Comparison of ENCODE assay signal across 8 cellular contexts in the genomic region with DNA sequence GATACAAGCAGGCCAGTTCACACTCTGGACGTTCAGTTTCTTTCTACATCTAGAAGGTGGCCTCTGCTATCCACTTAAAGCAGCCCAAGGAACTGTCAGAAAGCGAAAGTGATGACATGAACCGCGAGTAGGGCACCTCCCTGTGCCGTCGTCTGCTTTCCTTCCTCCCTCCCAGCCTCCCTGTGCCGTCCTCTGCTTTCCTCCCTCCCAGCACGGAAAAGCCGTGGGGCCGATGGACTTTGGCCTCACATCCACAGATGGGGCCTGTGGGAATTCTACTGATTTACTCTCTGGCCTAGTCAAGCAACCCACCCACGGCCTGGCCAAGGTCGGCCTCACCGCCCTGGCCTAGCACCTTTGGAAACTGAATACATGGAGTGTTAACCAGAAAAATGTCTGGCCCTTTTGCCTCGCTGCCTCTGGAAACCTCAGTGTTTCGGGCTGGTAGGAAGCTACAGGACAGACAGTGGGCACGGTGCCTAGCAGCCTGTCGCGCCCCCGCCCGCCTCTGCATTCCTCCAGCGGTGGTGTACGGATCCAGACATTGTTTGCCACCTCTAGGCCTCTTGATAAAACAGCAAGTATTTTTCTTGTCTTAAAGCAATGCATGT. TPM values are rescaled to one million over a fixed set of nuclear protein-coding genes. Genes with fewer than 3 reads are reported as not detected.
DNase-seq lines count a peak whose midpoint lies in the region; ATAC-seq, FAIRE-seq and TF ChIP-seq lines count a peak whose summit lies in the region.

No MANE protein-coding gene starts in this region.

- POLR2A ChIA-PET in HepG2 (lab: Yijun Ruan, JAX) = interaction anchor here (0.6 to 2.8 kb wide), 6 partner anchors 14 to 64 kb away, joined by 3 to 33 read pairs (median 6); partner anchors contain the start of genes PEX26 and USP18

- H3K4me1 ChIP-seq in ACC112 (ENCODE audit: control insufficient read depth, insufficient read depth, low read length, unreplicated experiment) (peaks cover 3% of the 10 kb centered on the region), HepG2 (ENCODE audit: insufficient read depth, low read length) (peaks cover 36% of the 10 kb centered on the region), transverse colon (peaks cover 7 to 45% (median 24%) of the 10 kb centered on the region in 4 donors)

- H3K9me3 Mint-ChIP-seq in brain = no peaks in the 10 kb centered on the region

- peaks cover 53% of the 10 kb centered on the region for H3K36me3 Mint-ChIP-seq in brain

- no peaks in the 10 kb centered on the region for H4K20me1 ChIP-seq in HepG2 (ENCODE audit: insufficient read depth, low read length)

- H3K4me1 Mint-ChIP-seq in brain = peaks cover 11% of the 10 kb centered on the region

- no peak overlapping the region for H3K4me3 Mint-ChIP-seq in brain

- H3K79me2 ChIP-seq in ACC112 (ENCODE audit: control insufficient read depth, insufficient read depth, low read length, unreplicated experiment) (peaks cover 2% of the 10 kb centered on the region), HepG2 (ENCODE audit: insufficient read depth, low read length) (no peaks in the 10 kb centered on the region)

- H2AFZ ChIP-seq in ACC112 (ENCODE audit: low read length, unreplicated experiment) (peak overlapping the region; percentile 60), HepG2 (ENCODE audit: low read length) (no peak overlapping the region)

- TF ChIP-seq RAD21 in HepG2 (CRISPR knock-in tag; IDR thresholded peaks at IDR 0.05) = 0 out of 2 replicates have a peak, but pooled peaks have one; percentile 22

- H3K9me3 ChIP-seq in HepG2 (ENCODE audit: low read length) = no peaks in the 10 kb centered on the region
- no peaks in the 10 kb centered on the region for H3K9me3 ChIP-seq in transverse colon

- TF ChIP-seq POLR2A in HepG2 (IDR thresholded peaks at IDR 0.05; ENCODE audit: insufficient read depth in 1 of 2, low read depth in 2 of 2, low read length in 2 of 2) = peak in 1 of 2 experiments; percentile 66; a peak in 2 of 4 replicates
- peak; percentile 51 for TF ChIP-seq POLR2A in transverse colon (IDR thresholded peaks at IDR 0.05)

- peak; percentile 95 for FAIRE-seq in HepG2 (lab: Jason Lieb, UNC)

- H3K27ac ChIP-seq in ACC112 (ENCODE audit: low read depth, low read length) = peak overlapping the region; percentile 95
- H3K27ac ChIP-seq in HepG2 (ENCODE audit: extremely low read length, insufficient read depth, low read length) = peak overlapping the region; percentile 92
- H3K27ac ChIP-seq in transverse colon = peak overlapping the region; percentile 86 to 94 (median 92)

- 1% methylated on average over 22 of the region's 22 CpGs for WGBS in HepG2 (ENCODE audit: low lambda C conversion rate)
- 32 to 52% methylated on average over 9 to 22 of the region's 22 CpGs for WGBS in transverse colon (ENCODE audit: low coverage in 1 of 2), 2 donors

- DNase-seq in LoVo (ENCODE audit: low spot score) = peak; percentile 75
- DNase-seq in HepG2 (ENCODE audit: low spot score) = peak; percentile 76
- peak; percentile 86 for DNase-seq in transverse colon
- DNase-seq in germinal center (ENCODE audit: low spot score) = no peak
- DNase-seq in RPMI8226 = no peak
- no peak for DNase-seq in NCI-H187 (lab: John Stamatoyannopoulos, UW)

- H3K27me3 Mint-ChIP-seq in brain = no peaks in the 10 kb centered on the region

- H3K27me3 ChIP-seq in ACC112 (ENCODE audit: insufficient read depth, low read length) (no peaks in the 10 kb centered on the region), HepG2 (ENCODE audit: control insufficient read depth in 1 of 2, insufficient read depth in 2 of 2, low read length in 2 of 2) (no peaks in the 10 kb centered on the region), transverse colon (no peaks in the 10 kb centered on the region)

- in situ Hi-C loops in HepG2 (cut with HindIII; ENCODE audit: extremely low pct_ligation_motif_present, low pct_unique_long_range_greater_than_20kb) = no loop called here
- in situ Hi-C loops in transverse colon (cut with MboI; ENCODE audit: low pct_ligation_motif_present in 1 of 4, low pct_unique_long_range_greater_than_20kb in 1 of 4, low sequenced_read_pairs in 3 of 4) = no loop called here

- peak overlapping the region; percentile 82 for H3K4me2 ChIP-seq in HepG2 (ENCODE audit: low read depth, low read length)

- TF ChIP-seq EP300 in HepG2 (IDR thresholded peaks at IDR 0.05; ENCODE audit: low read depth in 2 of 2, low read length in 2 of 2) = peak in 1 of 2 experiments; percentile 43; a peak in 1 of 4 replicates
- TF ChIP-seq EP300 in HepG2 (CRISPR knock-in tag; IDR thresholded peaks at IDR 0.05; ENCODE audit: borderline replicate concordance) = peak; percentile 21; the same call in 1 of the 2 replicates
- no peak for TF ChIP-seq EP300 in transverse colon (IDR thresholded peaks at IDR 0.05; ENCODE audit: low read depth)

- peak overlapping the region; percentile 73 for H3K9ac ChIP-seq in HepG2 (ENCODE audit: insufficient read depth, low read depth, low read length)

- TSS peak; percentile 39 for BruUV-seq in HepG2 (replicated peaks; lab: Mats Ljungman, UMichigan)

- CTCF ChIA-PET in HepG2 (lab: Yijun Ruan, JAX; ENCODE audit: low intra/inter-chr PET ratio, low total read pairs) = no interaction called here

- ATAC-seq in HepG2 = peak; percentile 90

- intact Hi-C loops in HepG2 (cut with micrococcal nuclease; ENCODE audit: unreplicated experiment) = no loop called here
- intact Hi-C loops in transverse colon (cut with DNase I; ENCODE audit: low total_unique reads) = no loop called here

- 0 out of 2 replicates have a peak, but pooled peaks cover 3% of the 10 kb centered on the region for H3K36me3 ChIP-seq in ACC112 (ENCODE audit: insufficient read depth, low read length)
- H3K36me3 ChIP-seq in HepG2 (replicated peaks in 1 of 2; ENCODE audit: control insufficient read depth in 1 of 2, insufficient read depth in 2 of 2, low read length in 2 of 2) = peaks cover 8 to 17% of the 10 kb centered on the region in 2 experiments; a peak in 4 of 5 replicates
- H3K36me3 ChIP-seq in transverse colon = peaks cover 0 to 13% (median 4%) of the 10 kb centered on the region in 4 donors

- TF ChIP-seq CTCF in brain (conservative IDR thresholded peaks at IDR 0.05) (no peak), HepG2 (CRISPR knock-in tag; IDR thresholded peaks at IDR 0.05) (peak; percentile 43), transverse colon (IDR thresholded peaks at IDR 0.05) (peak in 4 of 5 experiments; percentile 7 to 34 (median 26))

- peak overlapping the region in 3 of 5 experiments; percentile 55 to 65 (median 60) for H3K27ac Mint-ChIP-seq in brain

- H3K4me3 ChIP-seq in ACC112 (ENCODE audit: low read depth, low read length) = peak overlapping the region; percentile 73
- H3K4me3 ChIP-seq in HepG2 (replicated peaks in 1 of 3; ENCODE audit: insufficient read depth in 1 of 3, low read depth in 2 of 3, low read length in 3 of 3) = peak overlapping the region; percentile 44 to 65 (median 56)
- H3K4me3 ChIP-seq in transverse colon = peak overlapping the region in 3 of 4 donors; percentile 11 to 42 (median 19)

RNA-seq across cellular contexts. Expression of gene PEX26, which starts 14.2 kb away (rescaled TPM):
- polyA plus RNA-seq in brain (ENCODE audit: insufficient read depth, low read depth, low replicate concordance) = 30.2 TPM
- 25.1 and 30.6 TPM in 2 replicates for total RNA-seq in HepG2 (2016; rRNA removed; fragmentation: Illumina TruSeq; extraction: Trizol)
- total RNA-seq in HepG2 (2016; cell fraction: cytosol; rRNA removed; fragmentation: Illumina TruSeq; extraction: Trizol; ENCODE audit: low read depth) = 3.6 and 6.1 TPM in 2 replicates
- 26.6 and 27.5 TPM in 2 replicates for total RNA-seq in HepG2 (2016; cell fraction: insoluble cytoplasmic fraction; rRNA removed; fragmentation: Illumina TruSeq; extraction: Trizol)
- total RNA-seq in HepG2 (2016; cell fraction: membrane; rRNA removed; fragmentation: Illumina TruSeq; extraction: Trizol) = 23.5 and 27.1 TPM in 2 replicates
- 13.8 and 17.8 TPM in 2 replicates for total RNA-seq in HepG2 (2016; cell fraction: nucleus; rRNA removed; fragmentation: Illumina TruSeq; extraction: Trizol)
- 10.6 and 15.4 TPM in 2 replicates for polyA plus RNA-seq in HepG2 (2011; rRNA removed)
- 12.4 and 12.5 TPM in 2 replicates for polyA plus RNA-seq in HepG2 (2011; cell fraction: cytosol; rRNA removed)
- polyA plus RNA-seq in HepG2 (2011; cell fraction: nucleus; rRNA removed) = 13.5 and 14.8 TPM in 2 replicates
- polyA plus RNA-seq in HepG2 (2012) = 13.4 and 14.4 TPM in 2 replicates
- polyA plus RNA-seq in HepG2 (2016; cell fraction: cytosol; fragmentation: Illumina TruSeq; extraction: Trizol; ENCODE audit: low read depth) = 4.6 and 6.3 TPM in 2 replicates
- 25.9 and 26.3 TPM in 2 replicates for polyA plus RNA-seq in HepG2 (2016; cell fraction: insoluble cytoplasmic fraction; fragmentation: Illumina TruSeq; extraction: Trizol; ENCODE audit: low read depth)
- 15.8 and 17.3 TPM in 2 replicates for polyA plus RNA-seq in HepG2 (2016; cell fraction: membrane; fragmentation: Illumina TruSeq; extraction: Trizol; ENCODE audit: low read depth)
- 17.9 and 18.6 TPM in 2 replicates for polyA plus RNA-seq in HepG2 (2016; cell fraction: nucleus; fragmentation: Illumina TruSeq; extraction: Trizol; ENCODE audit: insufficient read depth, low read depth)
- 35.9 and 42.8 TPM in 2 replicates for polyA minus RNA-seq in HepG2 (2011; rRNA and poly(A)+ RNA removed; ENCODE audit: low replicate concordance)
- polyA minus RNA-seq in HepG2 (2011; cell fraction: cytosol; rRNA and poly(A)+ RNA removed) = 9.6 and 11.4 TPM in 2 replicates
- 11.6 and 14.2 TPM in 2 replicates for polyA minus RNA-seq in HepG2 (2011; cell fraction: nucleus; rRNA and poly(A)+ RNA removed)
- total RNA-seq in transverse colon = 100 to 1,000 TPM in 2 of 4 donors, 10 to 100 TPM in 2; 46.4 to 211 (median 93.4) TPM

RNA-seq across cellular contexts. Expression of gene TUBA8, which starts 18.6 kb away (rescaled TPM):
- 14.4 TPM for polyA plus RNA-seq in brain (ENCODE audit: insufficient read depth, low read depth, low replicate concordance)
- total RNA-seq in HepG2 (2016; rRNA removed; fragmentation: Illumina TruSeq; extraction: Trizol) = 0.17 and 0.35 TPM in 2 replicates
- 0.62 and 0.91 TPM in 2 replicates for total RNA-seq in HepG2 (2016; cell fraction: cytosol; rRNA removed; fragmentation: Illumina TruSeq; extraction: Trizol; ENCODE audit: low read depth)
- 0.09 and 0.39 TPM in 2 replicates for total RNA-seq in HepG2 (2016; cell fraction: insoluble cytoplasmic fraction; rRNA removed; fragmentation: Illumina TruSeq; extraction: Trizol)
- 0.62 and 0.79 TPM in 2 replicates for total RNA-seq in HepG2 (2016; cell fraction: membrane; rRNA removed; fragmentation: Illumina TruSeq; extraction: Trizol)
- 0.34 and 0.53 TPM in 2 replicates for total RNA-seq in HepG2 (2016; cell fraction: nucleus; rRNA removed; fragmentation: Illumina TruSeq; extraction: Trizol)
- polyA plus RNA-seq in HepG2 (2011; rRNA removed) = 0.69 and 0.80 TPM in 2 replicates
- polyA plus RNA-seq in HepG2 (2011; cell fraction: cytosol; rRNA removed) = 0.56 and 0.67 TPM in 2 replicates
- 1.7 and 1.8 TPM in 2 replicates for polyA plus RNA-seq in HepG2 (2011; cell fraction: nucleus; rRNA removed)
- 0.86 and 1.1 TPM in 2 replicates for polyA plus RNA-seq in HepG2 (2012)
- polyA plus RNA-seq in HepG2 (2016; cell fraction: cytosol; fragmentation: Illumina TruSeq; extraction: Trizol; ENCODE audit: low read depth) = 0.73 and 0.76 TPM in 2 replicates
- polyA plus RNA-seq in HepG2 (2016; cell fraction: insoluble cytoplasmic fraction; fragmentation: Illumina TruSeq; extraction: Trizol; ENCODE audit: low read depth) = 0.26 and 0.31 TPM in 2 replicates
- polyA plus RNA-seq in HepG2 (2016; cell fraction: membrane; fragmentation: Illumina TruSeq; extraction: Trizol; ENCODE audit: low read depth) = 0.96 and 1.0 TPM in 2 replicates
- 0.85 and 1.3 TPM in 2 replicates for polyA plus RNA-seq in HepG2 (2016; cell fraction: nucleus; fragmentation: Illumina TruSeq; extraction: Trizol; ENCODE audit: insufficient read depth, low read depth)
- polyA minus RNA-seq in HepG2 (2011; rRNA and poly(A)+ RNA removed; ENCODE audit: low replicate concordance) = 0.52 and 4.5 TPM in 2 replicates
- not detected in 2 replicates for polyA minus RNA-seq in HepG2 (2011; cell fraction: cytosol; rRNA and poly(A)+ RNA removed)
- 0.50 and 0.90 TPM in 2 replicates for polyA minus RNA-seq in HepG2 (2011; cell fraction: nucleus; rRNA and poly(A)+ RNA removed)
- total RNA-seq in transverse colon = 1 to 10 TPM in 3 of 4 donors, not detected in 1; 1.4 to 3.0 (median 2.0) TPM

RNA-seq across cellular contexts. Expression of gene USP18, which starts 57.9 kb away (rescaled TPM):
- polyA plus RNA-seq in brain (ENCODE audit: insufficient read depth, low read depth, low replicate concordance) = 15.6 TPM
- 32.1 and 41.5 TPM in 2 replicates for total RNA-seq in HepG2 (2016; rRNA removed; fragmentation: Illumina TruSeq; extraction: Trizol)
- 14.5 and 16.4 TPM in 2 replicates for total RNA-seq in HepG2 (2016; cell fraction: cytosol; rRNA removed; fragmentation: Illumina TruSeq; extraction: Trizol; ENCODE audit: low read depth)
- total RNA-seq in HepG2 (2016; cell fraction: insoluble cytoplasmic fraction; rRNA removed; fragmentation: Illumina TruSeq; extraction: Trizol) = 32.5 and 37.7 TPM in 2 replicates
- total RNA-seq in HepG2 (2016; cell fraction: membrane; rRNA removed; fragmentation: Illumina TruSeq; extraction: Trizol) = 29.9 and 37.7 TPM in 2 replicates
- 12.8 and 15.8 TPM in 2 replicates for total RNA-seq in HepG2 (2016; cell fraction: nucleus; rRNA removed; fragmentation: Illumina TruSeq; extraction: Trizol)
- polyA plus RNA-seq in HepG2 (2011; rRNA removed) = 25.6 and 26.3 TPM in 2 replicates
- 24.2 and 27.8 TPM in 2 replicates for polyA plus RNA-seq in HepG2 (2011; cell fraction: cytosol; rRNA removed)
- polyA plus RNA-seq in HepG2 (2011; cell fraction: nucleus; rRNA removed) = 15.2 and 21.0 TPM in 2 replicates
- polyA plus RNA-seq in HepG2 (2012) = 22.4 and 23.6 TPM in 2 replicates
- polyA plus RNA-seq in HepG2 (2016; cell fraction: cytosol; fragmentation: Illumina TruSeq; extraction: Trizol; ENCODE audit: low read depth) = 10.5 and 15.8 TPM in 2 replicates
- polyA plus RNA-seq in HepG2 (2016; cell fraction: insoluble cytoplasmic fraction; fragmentation: Illumina TruSeq; extraction: Trizol; ENCODE audit: low read depth) = 32.8 and 34.6 TPM in 2 replicates
- polyA plus RNA-seq in HepG2 (2016; cell fraction: membrane; fragmentation: Illumina TruSeq; extraction: Trizol; ENCODE audit: low read depth) = 19.7 and 26.1 TPM in 2 replicates
- 22.7 and 24.5 TPM in 2 replicates for polyA plus RNA-seq in HepG2 (2016; cell fraction: nucleus; fragmentation: Illumina TruSeq; extraction: Trizol; ENCODE audit: insufficient read depth, low read depth)
- 4.3 and 19.3 TPM in 2 replicates for polyA minus RNA-seq in HepG2 (2011; rRNA and poly(A)+ RNA removed; ENCODE audit: low replicate concordance)
- 9.7 and 11.2 TPM in 2 replicates for polyA minus RNA-seq in HepG2 (2011; cell fraction: cytosol; rRNA and poly(A)+ RNA removed)
- polyA minus RNA-seq in HepG2 (2011; cell fraction: nucleus; rRNA and poly(A)+ RNA removed) = 6.1 and 8.6 TPM in 2 replicates
- 10 to 100 TPM in 1 of 4 donors, 1 to 10 TPM in 3; 4.2 to 15.3 (median 5.8) TPM for total RNA-seq in transverse colon

Comparison
In these comparisons a context has a peak if more than half of its experiments do, and no peak if none do; other contexts are left out.
1. H3K4me3 ChIP-seq: peak in every context shown above with its lines; median percentile 73 in ACC112; 56 in HepG2; 19 in transverse colon.
2. DNase-seq: peak in LoVo (single experiment), HepG2 (single experiment) and transverse colon (single experiment); none in germinal center (single experiment), RPMI8226 (single experiment) and NCI-H187 (0 of 2).
3. CTCF ChIP-seq: peak in HepG2 (single experiment) and transverse colon (4 of 5); none in brain (0 of 2).
4. Peak in every context shown above with its lines, with median percentiles within 50 percentile points of each other: H3K27ac ChIP-seq.